28 cellular contexts compared by ENCODE assay signal in the genomic region with DNA sequence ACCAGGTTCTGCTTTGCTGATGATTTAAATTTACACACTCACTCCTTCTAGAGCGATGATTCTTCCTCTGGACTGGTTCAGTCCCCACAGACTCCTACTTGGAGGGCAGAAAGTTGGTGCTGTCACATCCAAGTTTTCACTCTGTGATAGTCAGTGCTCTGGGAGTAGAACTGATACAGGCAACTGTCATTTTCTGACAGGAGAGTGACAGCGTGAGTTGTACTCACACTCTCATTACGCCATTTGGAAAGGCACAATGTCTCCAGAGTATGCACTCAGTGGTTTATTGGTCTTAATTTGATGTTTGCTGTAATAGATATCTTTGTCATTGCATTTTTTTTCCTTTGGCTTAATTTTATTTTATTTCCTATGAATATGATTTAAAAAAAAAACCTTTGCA.
"Had no signal": no experiment of that assay in that cellular context is flagged by ENCODE, and none has a peak within 500 bp of the region (broad histone marks: within the 10 kb centered on the region; RNA-seq: fewer than 3 reads in every experiment).

No MANE protein-coding gene starts in this region.

- H3K79me2 ChIP-seq: parathyroid adenoma had no signal

- H3K27ac ChIP-seq: neural progenitor cell, ovary, parathyroid adenoma, psoas muscle, right lobe of liver, sigmoid colon, stomach, thoracic aorta, thyroid gland, tibial nerve, upper lobe of left lung, vagina had no signal

- H3K36me3 ChIP-seq: neural progenitor cell, ovary, right lobe of liver, sigmoid colon, stomach, thoracic aorta, thyroid gland, tibial nerve, upper lobe of left lung, vagina had no signal

- H3K4me1 ChIP-seq: neural progenitor cell, parathyroid adenoma, psoas muscle, right lobe of liver, sigmoid colon, stomach, thyroid gland, tibial nerve, upper lobe of left lung, vagina had no signal

- FAIRE-seq: small intestine, urothelium cell line had no signal

- H3K9ac ChIP-seq: neural progenitor cell, parathyroid adenoma had no signal

- H3K9me3 ChIP-seq: ovary, psoas muscle, right lobe of liver, sigmoid colon, stomach, thoracic aorta, thyroid gland, tibial nerve, upper lobe of left lung, vagina had no signal

- H3K4me3 ChIP-seq: neural progenitor cell, ovary, psoas muscle, right lobe of liver, sigmoid colon, stomach, thoracic aorta, thyroid gland, tibial nerve, upper lobe of left lung, vagina had no signal

- H3K27me3 ChIP-seq: neural progenitor cell, ovary, right lobe of liver, sigmoid colon, stomach, thyroid gland, tibial nerve, upper lobe of left lung, vagina had no signal

- DNase-seq: naive thymus-derived CD8-positive, alpha-beta T cell; nephron progenitor cell; occipital lobe; ovary; posterior cingulate gyrus; psoas muscle; right cardiac atrium; right lobe of liver; sigmoid colon; small intestine; stimulated activated CD4-positive, alpha-beta T cell treated with anti-CD3 and anti-CD28 coated beads, Interleukin-15, amount 100 ng/mL, for 24 hours; stimulated activated CD4-positive, alpha-beta T cell treated with anti-CD3 and anti-CD28 coated beads, Interleukin-2, amount 100 ng/mL, for 24 hours; stimulated activated CD4-positive, alpha-beta T cell treated with anti-CD3 and anti-CD28 coated beads, Interleukin-2, amount 100 ng/mL, for 48 hours; stimulated activated CD4-positive, alpha-beta T cell treated with anti-CD3 and anti-CD28 coated beads, Interleukin-4, amount 100 ng/mL, for 24 hours; stimulated activated naive B cell treated with anti-CD40 and anti-IgM and Interleukin-4, amounts not matched to agents 10 μg/mL and 1 μg/mL and 100 μg/mL, for 72 hours; stimulated activated naive CD4-positive, alpha-beta T cell treated with Interleukin-2 at 50 U/mL for 16 hours; stomach; thyroid gland; trophoblast cell; upper lobe of left lung had no signal

- H3K4me2 ChIP-seq: neural progenitor cell had no signal

- H2AFZ ChIP-seq: neural progenitor cell, parathyroid adenoma had no signal

- ATAC-seq: naive thymus-derived CD8-positive, alpha-beta T cell; natural killer cell treated with Interleukin-12 subunit alpha and Interleukin-12 subunit beta and Interleukin-15 and Interleukin-18, amount 100 ng/mL, for 72 hours; psoas muscle; right cardiac atrium; right lobe of liver; stimulated activated effector memory CD8-positive, alpha-beta T cell treated with anti-CD3 and anti-CD28 coated beads, Interleukin-12 subunit alpha, Interleukin-12 subunit beta, amount 100 ng/mL, for 72 hours; stimulated activated naive B cell treated with anti-CD40 and anti-IgM and Interleukin-4, amounts not matched to agents 10 μg/mL and 1 μg/mL and 100 μg/mL, for 72 hours had no signal
